Comparison of ENCODE assay signal across 8 cellular contexts in genomic region chr15:92091155-92091734, GRCh38.
DNase-seq lines count a peak whose midpoint lies in the region; ATAC-seq and TF ChIP-seq lines count a peak whose summit lies in the region.

No MANE protein-coding gene starts in this region.

- H3K27ac ChIP-seq in IMR-90 (ENCODE audit: insufficient read depth, low read length) (no peak overlapping the region), WERI-Rb-1 (no peak overlapping the region)

- no peak overlapping the region for H2BK15ac ChIP-seq in IMR-90 (ENCODE audit: low read depth, low read length)

- H2AFZ ChIP-seq in IMR-90 (replicated peaks; ENCODE audit: low read length, poor library complexity) = no peak overlapping the region

- H2BK120ac ChIP-seq in IMR-90 (ENCODE audit: low read depth, low read length) = no peak overlapping the region

- no peaks in the 10 kb centered on the region for H3K79me1 ChIP-seq in IMR-90 (ENCODE audit: low read depth in 1 of 2, low read length in 2 of 2)

- intact Hi-C loops in IMR-90 (cut with micrococcal nuclease) = loop anchor here (10.0 kb wide), 1 partner anchor 704 kb away; no protein-coding TSS in a partner anchor

- H2BK20ac ChIP-seq in IMR-90 (ENCODE audit: low read depth, low read length) = no peak overlapping the region

- no peaks in the 10 kb centered on the region for H3K9me1 ChIP-seq in IMR-90 (ENCODE audit: insufficient read depth, low read length)

- in situ Hi-C loops in IMR-90 (cut with MboI; ENCODE audit: low sequenced_read_pairs) = loop anchor here (5.0 kb wide), 1 partner anchor 626 kb away; no protein-coding TSS in a partner anchor

- H3K27me3 ChIP-seq in IMR-90 (ENCODE audit: control insufficient read depth, insufficient read depth, low read length) (no peaks in the 10 kb centered on the region), WERI-Rb-1 (ENCODE audit: insufficient read depth, low read depth, severe bottlenecking) (no peaks in the 10 kb centered on the region)

- H3K9me3 ChIP-seq in IMR-90 (ENCODE audit: control insufficient read depth, insufficient read depth, low read length) = no peaks in the 10 kb centered on the region
- H3K9me3 ChIP-seq in WERI-Rb-1 (ENCODE audit: severe bottlenecking) = no peaks in the 10 kb centered on the region

- H3K4me2 ChIP-seq in IMR-90 (ENCODE audit: low read depth, low read length) = no peak overlapping the region

- no peaks in the 10 kb centered on the region for H3K4me1 ChIP-seq in IMR-90 (ENCODE audit: control insufficient read depth, insufficient read depth, low read length)

- no peak overlapping the region for H3K18ac ChIP-seq in IMR-90 (ENCODE audit: low read depth, low read length)

- no peak overlapping the region for H2BK5ac ChIP-seq in IMR-90 (ENCODE audit: low read depth, low read length, poor library complexity, severe bottlenecking)

- H4K20me1 ChIP-seq in IMR-90 (ENCODE audit: insufficient read depth, low read length) = no peaks in the 10 kb centered on the region

- no peak overlapping the region for H3K9ac ChIP-seq in IMR-90 (ENCODE audit: low read depth, low read length)

- no peak overlapping the region for H3K4me3 ChIP-seq in IMR-90 (ENCODE audit: insufficient read depth, low read depth, low read length)
- H3K4me3 ChIP-seq in WERI-Rb-1 (ENCODE audit: low read depth, low read length) = no peak overlapping the region

- WGBS in IMR-90 (ENCODE audit: extremely low coverage in 2 of 2, insufficient read length in 1 of 2), 2 experiments = 79% methylated on average over 2 of the region's 17 CpGs; no CpG with 5 or more reads in 1 of the 2 experiments

- no peak for TF ChIP-seq POLR2A in IMR-90 (IDR thresholded peaks at IDR 0.05; ENCODE audit: low read depth, low read length)

- H4K5ac ChIP-seq in IMR-90 (ENCODE audit: low read depth, low read length) = no peak overlapping the region

- DNase-seq in EH (ENCODE audit: low read depth) (peak; percentile 34), IMR-90 (peak; percentile 11), WERI-Rb-1 (peak; percentile 80), iPS DF 4.7 (ENCODE audit: extremely low read depth, low spot score) (peak; percentile 64), GDM1 (lab: John Stamatoyannopoulos, UW) (no peak)

- H3K14ac ChIP-seq in IMR-90 (replicated peaks; ENCODE audit: low read depth, low read length) = no peak overlapping the region

- peak; percentile 75; the same call in 1 of the 2 replicates for ATAC-seq in IMR-90 (ENCODE audit: low read depth)
- no peak for ATAC-seq in GM18907 (IDR thresholded peaks at IDR 0.05; ENCODE audit: unreplicated experiment)
- no peak for ATAC-seq in HG03039 (IDR thresholded peaks at IDR 0.05; ENCODE audit: unreplicated experiment)
- no peak for ATAC-seq in HG02623 (IDR thresholded peaks at IDR 0.05; ENCODE audit: unreplicated experiment)

- H3K4ac ChIP-seq in IMR-90 (ENCODE audit: low read depth, low read length) = no peak overlapping the region

- TF ChIP-seq CTCF in IMR-90 (conservative IDR thresholded peaks at IDR 0.05; ENCODE audit: low read depth, low read length) = peak; percentile 59
- TF ChIP-seq CTCF in WERI-Rb-1 (IDR thresholded peaks at IDR 0.05; ENCODE audit: low read depth, low read length) = peak; percentile 89

- H3K23ac ChIP-seq in IMR-90 (ENCODE audit: low read depth, low read length) = no peak overlapping the region

- BruUV-seq in IMR-90 (replicated peaks; lab: Mats Ljungman, UMichigan) = no TSS peak

- H4K8ac ChIP-seq in IMR-90 (ENCODE audit: low read depth in 2 of 2, low read length in 2 of 2) = no peak overlapping the region

- CTCF ChIA-PET in IMR-90 (lab: Yijun Ruan, JAX) = interaction anchor here (1.8 kb wide), 1 partner anchor 623 kb away, joined by 4 read pairs; no protein-coding TSS in a partner anchor

- H4K91ac ChIP-seq in IMR-90 (ENCODE audit: insufficient read depth, low read depth, low read length) = no peak overlapping the region

- no peak overlapping the region for H2AK5ac ChIP-seq in IMR-90 (ENCODE audit: low read depth, low read length)

- H3K36me3 ChIP-seq in IMR-90 (ENCODE audit: control insufficient read depth, insufficient read depth, low read length) (no peaks in the 10 kb centered on the region), WERI-Rb-1 (no peaks in the 10 kb centered on the region)

- no peak overlapping the region for H2AK9ac ChIP-seq in IMR-90 (replicated peaks; ENCODE audit: low read depth, low read length, poor library complexity)

- POLR2A ChIA-PET in IMR-90 (lab: Charles Lee; ENCODE audit: unreplicated experiment) = no interaction called here

- TF ChIP-seq RAD21 in IMR-90 (IDR thresholded peaks at IDR 0.05; ENCODE audit: low read length) = peak; percentile 51

- no peak overlapping the region for H3K56ac ChIP-seq in IMR-90 (ENCODE audit: extremely low read depth, insufficient read depth, low read length)

- dilution Hi-C loops in IMR-90 (cut with HindIII; ENCODE audit: low sequenced_read_pairs, unreplicated experiment) = no loop called here

TF ChIP-seq in IMR-90, 13 proteins besides CTCF, POLR2A, EP300 and RAD21:
- TF ChIP-seq RFX5 (IDR thresholded peaks at IDR 0.05; ENCODE audit: low read depth, low read length) (no peak), SMC3 (IDR thresholded peaks at IDR 0.05; ENCODE audit: low read depth, low read length) (peak; percentile 37)
